In the genomic region with DNA sequence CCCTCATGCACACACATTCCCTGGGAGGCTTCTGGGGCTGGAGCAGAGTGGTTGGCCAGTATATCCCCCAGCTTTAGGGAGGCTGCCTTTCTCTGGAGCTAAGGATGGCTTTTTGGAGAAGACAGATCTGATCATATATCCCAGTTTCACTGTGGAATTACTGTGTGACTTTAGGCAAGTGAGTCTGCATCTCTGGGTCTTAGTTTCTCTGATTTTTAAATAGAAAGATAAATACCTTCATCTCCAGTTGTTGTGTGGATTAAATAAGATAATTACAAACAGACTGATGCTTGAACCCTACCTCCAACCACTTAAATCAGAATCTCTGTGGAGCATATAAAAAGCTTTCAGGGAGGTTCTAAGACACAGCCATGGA, we compare ENCODE assay signal across 19 cellular contexts. TPM values are rescaled to one million over a fixed set of nuclear protein-coding genes. Genes with fewer than 3 reads are reported as not detected.
DNase-seq lines count a peak whose midpoint lies in the region; ATAC-seq and TF ChIP-seq lines count a peak whose summit lies in the region.
"Had no signal": no experiment of that assay in that cellular context is flagged by ENCODE, and none has a peak within 500 bp of the region (broad histone marks: within the 10 kb centered on the region; RNA-seq: fewer than 3 reads in every experiment).

No MANE protein-coding gene starts in this region.

- no peak for ATAC-seq in stimulated activated naive CD8-positive, alpha-beta T cell treated with anti-CD3 and anti-CD28 coated beads, Interleukin-15, Interleukin-2, amounts not matched to agents 100 U/mL and 50 U/mL, for 24 hours
- ATAC-seq in central memory CD8-positive, alpha-beta T cell (replicated peaks; ENCODE audit: extremely low read depth, poor library complexity, severe bottlenecking): no peak
- no peak for ATAC-seq in upper lobe of left lung (ENCODE audit: low FRiP score in 2 of 2)
- ATAC-seq: gastrocnemius medialis, PC-3 had no signal

- H3K4me1 ChIP-seq in upper lobe of left lung: peaks cover 11 to 21% (median 16%) of the 10 kb centered on the region in 4 donors
- H3K4me1 ChIP-seq: SJCRH30 had no signal

- no peaks in the 10 kb centered on the region for H3K27me3 Mint-ChIP-seq in stimulated activated naive CD8-positive, alpha-beta T cell treated with anti-CD3 and anti-CD28 coated beads, Interleukin-15, Interleukin-2, amounts not matched to agents 100 ng/mL and 50 ng/mL, for 24 hours
- no peaks in the 10 kb centered on the region for H3K27me3 Mint-ChIP-seq in central memory CD8-positive, alpha-beta T cell
- H3K27me3 Mint-ChIP-seq in Calu3 (ENCODE audit: unreplicated experiment): peaks cover 33% of the 10 kb centered on the region

- H3K4me1 Mint-ChIP-seq in stimulated activated naive CD8-positive, alpha-beta T cell treated with anti-CD3 and anti-CD28 coated beads, Interleukin-15, Interleukin-2, amounts not matched to agents 100 ng/mL and 50 ng/mL, for 24 hours (ENCODE audit: low read depth): peaks cover 26% of the 10 kb centered on the region
- peaks cover 20% of the 10 kb centered on the region for H3K4me1 Mint-ChIP-seq in central memory CD8-positive, alpha-beta T cell
- H3K4me1 Mint-ChIP-seq in Calu3 (ENCODE audit: low read depth, unreplicated experiment): peaks cover 2% of the 10 kb centered on the region

- no peaks in the 10 kb centered on the region for H3K27me3 ChIP-seq in upper lobe of left lung
- H3K27me3 ChIP-seq: adrenal gland had no signal

- H3K9me3 ChIP-seq in upper lobe of left lung: no peaks in the 10 kb centered on the region
- H3K9me3 ChIP-seq: adrenal gland, gastrocnemius medialis, prostate gland, SJCRH30 had no signal

- BruUV-seq in Calu3 (replicated peaks; lab: Mats Ljungman, UMichigan): no TSS peak

- no peaks in the 10 kb centered on the region for H3K36me3 Mint-ChIP-seq in stimulated activated naive CD8-positive, alpha-beta T cell treated with anti-CD3 and anti-CD28 coated beads, Interleukin-15, Interleukin-2, amounts not matched to agents 100 ng/mL and 50 ng/mL, for 24 hours (ENCODE audit: low read depth)
- peaks cover 4% of the 10 kb centered on the region for H3K36me3 Mint-ChIP-seq in central memory CD8-positive, alpha-beta T cell (ENCODE audit: insufficient read depth)
- peaks cover 15% of the 10 kb centered on the region for H3K36me3 Mint-ChIP-seq in Calu3 (ENCODE audit: insufficient read depth, unreplicated experiment)

- no peak for TF ChIP-seq EP300 in upper lobe of left lung (IDR thresholded peaks at IDR 0.05)

- TF ChIP-seq POLR2A in upper lobe of left lung (IDR thresholded peaks at IDR 0.05): no peak

- intact Hi-C loops in Calu3 (cut with micrococcal nuclease; ENCODE audit: unreplicated experiment): no loop called here

- CTCF ChIA-PET in Calu3 (lab: Charles Lee): no interaction called here

- TF ChIP-seq CTCF in upper lobe of left lung (IDR thresholded peaks at IDR 0.05) (no peak), Calu3 (IDR thresholded peaks at IDR 0.05; ENCODE audit: unreplicated experiment) (no peak)

- H3K36me3 ChIP-seq in upper lobe of left lung: no peaks in the 10 kb centered on the region
- H3K36me3 ChIP-seq: adrenal gland, gastrocnemius medialis, prostate gland, SJCRH30 had no signal

- H3K27ac ChIP-seq in upper lobe of left lung: peak overlapping the region in 3 of 4 donors; percentile 0 to 76 (median 52)
- H3K27ac ChIP-seq: 22Rv1, gastrocnemius medialis, prostate gland, SJCRH30 had no signal

- H3K4me3 ChIP-seq in upper lobe of left lung: no peak overlapping the region
- H3K4me3 ChIP-seq: adrenal gland, gastrocnemius medialis, prostate gland, SJCRH30 had no signal

- H3K27ac Mint-ChIP-seq in stimulated activated naive CD8-positive, alpha-beta T cell treated with anti-CD3 and anti-CD28 coated beads, Interleukin-15, Interleukin-2, amounts not matched to agents 100 ng/mL and 50 ng/mL, for 24 hours: peak overlapping the region; percentile 26
- peak overlapping the region; percentile 70 for H3K27ac Mint-ChIP-seq in central memory CD8-positive, alpha-beta T cell (ENCODE audit: low read depth)
- H3K27ac Mint-ChIP-seq in Calu3 (ENCODE audit: unreplicated experiment): no peak overlapping the region

- peaks cover 4% of the 10 kb centered on the region for H3K9me3 Mint-ChIP-seq in stimulated activated naive CD8-positive, alpha-beta T cell treated with anti-CD3 and anti-CD28 coated beads, Interleukin-15, Interleukin-2, amounts not matched to agents 100 ng/mL and 50 ng/mL, for 24 hours
- no peaks in the 10 kb centered on the region for H3K9me3 Mint-ChIP-seq in central memory CD8-positive, alpha-beta T cell
- H3K9me3 Mint-ChIP-seq in Calu3 (ENCODE audit: low read depth, unreplicated experiment): no peaks in the 10 kb centered on the region
- H3K9me3 Mint-ChIP-seq: H9 had no signal

- H3K4me3 Mint-ChIP-seq in stimulated activated naive CD8-positive, alpha-beta T cell treated with anti-CD3 and anti-CD28 coated beads, Interleukin-15, Interleukin-2, amounts not matched to agents 100 ng/mL and 50 ng/mL, for 24 hours: no peak overlapping the region
- peak overlapping the region; percentile 58 for H3K4me3 Mint-ChIP-seq in central memory CD8-positive, alpha-beta T cell
- H3K4me3 Mint-ChIP-seq in Calu3 (ENCODE audit: low read depth, unreplicated experiment): no peak overlapping the region
- H3K4me3 Mint-ChIP-seq: H9 had no signal

- DNase-seq in DMS 273 treated with DMSO at 0.1 percent for 48 hours (lab: John Stamatoyannopoulos, UW): peak; percentile 36
- no peak for DNase-seq in DMS 273 (lab: John Stamatoyannopoulos, UW; ENCODE audit: unreplicated experiment)
- no peak for DNase-seq in stimulated activated naive CD8-positive, alpha-beta T cell treated with anti-CD3 and anti-CD28 coated beads, Interleukin-15, Interleukin-2, amounts not matched to agents 100 U/mL and 50 U/mL, for 24 hours
- DNase-seq in central memory CD8-positive, alpha-beta T cell (ENCODE audit: low spot score in 2 of 2): no peak
- DNase-seq in upper lobe of left lung: no peak
- no peak for DNase-seq in pons (ENCODE audit: low spot score)
- no peak for DNase-seq in Calu3
- DNase-seq: gastrocnemius medialis, NCI-H1436, NCI-H774, PC-3 had no signal

RNA-seq across cellular contexts. Expression of a gene that starts 11.1 kb away (rescaled TPM):
- total RNA-seq in upper lobe of left lung (10 to 100 TPM in 1 of 6 donors, 1 to 10 TPM in 5; 1.0 to 12.2 (median 6.8) TPM), Calu3 (2022) (2.7 and 3.5 TPM in 2 replicates)
- total RNA-seq: cardiac septum, gastrocnemius medialis, H9, SJCRH30, urinary bladder had no signal
